ENCODE assay signal across 12 cellular contexts in the genomic region with DNA sequence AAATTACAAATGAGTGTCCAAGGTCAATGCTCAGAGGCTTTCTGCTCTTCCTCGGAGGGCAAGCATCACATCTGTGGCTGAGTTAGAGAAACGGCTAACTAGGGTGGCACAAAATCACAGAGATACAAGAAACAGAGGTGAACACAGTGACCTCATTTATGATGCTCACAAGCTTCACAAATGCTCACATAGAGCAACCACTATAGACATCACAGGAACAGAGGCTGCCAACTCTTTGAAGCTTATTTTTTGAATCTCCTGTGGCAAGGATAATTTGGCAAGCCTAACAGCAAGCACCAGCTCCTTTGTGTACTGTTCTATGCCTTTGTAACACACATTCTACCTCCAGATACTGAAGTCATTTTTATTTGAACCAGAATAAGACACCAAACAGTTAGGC.
"Had no signal": no experiment of that assay in that cellular context is flagged by ENCODE, and none has a peak within 500 bp of the region (broad histone marks: within the 10 kb centered on the region; RNA-seq: fewer than 3 reads in every experiment).

No MANE protein-coding gene starts in this region.

- DNase-seq: activated CD4-positive, CD25-positive, alpha-beta regulatory T cell treated with anti-CD3 and anti-CD28 coated beads, Interleukin-2, amount 50 U/mL, for 72 hours; activated naive CD4-positive, alpha-beta T cell treated with anti-CD3 and anti-CD28 coated beads for 36 hours; activated naive CD8-positive, alpha-beta T cell treated with anti-CD3 and anti-CD28 coated beads, Interleukin-2, amount 50 U/mL, for 24 hours; activated T-cell treated with anti-CD3 and anti-CD28 coated beads, Interleukin-2, amount 50 U/mL, for 1 hour; dorsolateral prefrontal cortex; kidney glomerular epithelial cell; mesenchymal stem cell; retina; stimulated activated CD4-positive, alpha-beta T cell treated with anti-CD3 and anti-CD28 coated beads, Interleukin-12 subunit alpha, Interleukin-12 subunit beta, amount 100 ng/mL, for 4 hours; stimulated activated CD4-positive, alpha-beta T cell treated with anti-CD3 and anti-CD28 coated beads, Interleukin-2, amount 100 ng/mL, for 24 hours had no signal

- H3K27ac Mint-ChIP-seq: activated naive CD4-positive, alpha-beta T cell treated with anti-CD3 and anti-CD28 coated beads for 36 hours; activated naive CD8-positive, alpha-beta T cell treated with anti-CD3 and anti-CD28 coated beads, Interleukin-2, amount 50 U/mL, for 24 hours; activated T-helper 2 cell treated with anti-CD3 and anti-CD28 coated beads, Interferon-gamma antibody, Interleukin-2, Interleukin-4, amounts not matched to agents 10 μg/mL and 5 μg/mL and 100 μg/mL, durations not matched to agents 14 hours and 24 hours and 36 hours; natural killer cell treated with Interleukin-12 subunit alpha and Interleukin-12 subunit beta and Interleukin-15 and Interleukin-18, amount 100 ng/mL, for 72 hours had no signal

- H3K4me3 Mint-ChIP-seq: activated naive CD4-positive, alpha-beta T cell treated with anti-CD3 and anti-CD28 coated beads for 36 hours; activated naive CD8-positive, alpha-beta T cell treated with anti-CD3 and anti-CD28 coated beads, Interleukin-2, amount 50 U/mL, for 24 hours; natural killer cell treated with Interleukin-12 subunit alpha and Interleukin-12 subunit beta and Interleukin-15 and Interleukin-18, amount 100 ng/mL, for 72 hours had no signal

- H3K27ac ChIP-seq: dorsolateral prefrontal cortex had no signal

- H3K4me3 ChIP-seq: dorsolateral prefrontal cortex had no signal

- ATAC-seq: activated naive CD8-positive, alpha-beta T cell treated with anti-CD3 and anti-CD28 coated beads, Interleukin-2, amount 50 U/mL, for 24 hours; natural killer cell treated with Interleukin-12 subunit alpha and Interleukin-12 subunit beta and Interleukin-15 and Interleukin-18, amount 100 ng/mL, for 72 hours had no signal

- H3K9me3 Mint-ChIP-seq: activated naive CD4-positive, alpha-beta T cell treated with anti-CD3 and anti-CD28 coated beads for 36 hours; activated naive CD8-positive, alpha-beta T cell treated with anti-CD3 and anti-CD28 coated beads, Interleukin-2, amount 50 U/mL, for 24 hours; activated T-helper 2 cell treated with anti-CD3 and anti-CD28 coated beads, Interferon-gamma antibody, Interleukin-2, Interleukin-4, amounts not matched to agents 10 μg/mL and 5 μg/mL and 100 μg/mL, durations not matched to agents 14 hours and 24 hours and 36 hours; natural killer cell treated with Interleukin-12 subunit alpha and Interleukin-12 subunit beta and Interleukin-15 and Interleukin-18, amount 100 ng/mL, for 72 hours had no signal

- H3K36me3 Mint-ChIP-seq: natural killer cell treated with Interleukin-12 subunit alpha and Interleukin-12 subunit beta and Interleukin-15 and Interleukin-18, amount 100 ng/mL, for 72 hours had no signal

- H3K27me3 Mint-ChIP-seq: activated naive CD8-positive, alpha-beta T cell treated with anti-CD3 and anti-CD28 coated beads, Interleukin-2, amount 50 U/mL, for 24 hours; natural killer cell treated with Interleukin-12 subunit alpha and Interleukin-12 subunit beta and Interleukin-15 and Interleukin-18, amount 100 ng/mL, for 72 hours had no signal
